Comparison of ENCODE assay signal across 8 cellular contexts in genomic region chr17:47315451-47316266, GRCh38. TPM values are rescaled to one million over a fixed set of nuclear protein-coding genes. Genes with fewer than 3 reads are reported as not detected.
DNase-seq lines count a peak whose midpoint lies in the region; ATAC-seq and TF ChIP-seq lines count a peak whose summit lies in the region.

No MANE protein-coding gene starts in this region.

- no peaks in the 10 kb centered on the region for H3K27me3 ChIP-seq in parathyroid adenoma (ENCODE audit: control insufficient read depth, insufficient read depth, low read length)

- no peak overlapping the region for H3K4me2 ChIP-seq in parathyroid adenoma (ENCODE audit: low read length)

- H3K9me3 ChIP-seq in parathyroid adenoma (ENCODE audit: control insufficient read depth, low read length): no peaks in the 10 kb centered on the region

- no peak overlapping the region for H3K4me3 ChIP-seq in parathyroid adenoma (ENCODE audit: low read depth, low read length)

- peak overlapping the region; percentile 2 for H2AFZ ChIP-seq in parathyroid adenoma

- H3K9me3 Mint-ChIP-seq in activated T-helper 17 cell treated with anti-CD3 and anti-CD28 coated beads, Interleukin-2, amount 50 U/mL, for 72 hours: no peaks in the 10 kb centered on the region
- H3K9me3 Mint-ChIP-seq in glutamatergic neuron (ENCODE audit: unreplicated experiment): peaks cover 3% of the 10 kb centered on the region

- TF ChIP-seq CTCF in glutamatergic neuron (IDR thresholded peaks at IDR 0.05; ENCODE audit: partially characterized antibody, unreplicated experiment) (peak; percentile 55), parathyroid adenoma (IDR thresholded peaks at IDR 0.05) (peak; percentile 91)

- no peak overlapping the region for H3K27ac ChIP-seq in parathyroid adenoma

- H3K27me3 Mint-ChIP-seq in activated T-helper 17 cell treated with anti-CD3 and anti-CD28 coated beads, Interleukin-2, amount 50 U/mL, for 72 hours: no peaks in the 10 kb centered on the region
- H3K27me3 Mint-ChIP-seq in glutamatergic neuron (ENCODE audit: unreplicated experiment): peaks cover 2% of the 10 kb centered on the region

- H3K9ac ChIP-seq in parathyroid adenoma: no peak overlapping the region

- no peaks in the 10 kb centered on the region for H3K79me2 ChIP-seq in parathyroid adenoma

- DNase-seq in DMS 273 treated with DMSO at 0.1 percent for 48 hours (lab: John Stamatoyannopoulos, UW) (peak; percentile 15), NCI-H526 (lab: John Stamatoyannopoulos, UW) (peak; percentile 70 to 87), glutamatergic neuron (peak; percentile 32)

- no peak overlapping the region for H3K27ac Mint-ChIP-seq in activated T-helper 17 cell treated with anti-CD3 and anti-CD28 coated beads, Interleukin-2, amount 50 U/mL, for 72 hours
- H3K27ac Mint-ChIP-seq in glutamatergic neuron (ENCODE audit: unreplicated experiment): no peak overlapping the region

- H3K36me3 Mint-ChIP-seq in activated T-helper 17 cell treated with anti-CD3 and anti-CD28 coated beads, Interleukin-2, amount 50 U/mL, for 72 hours (ENCODE audit: low read depth): no peaks in the 10 kb centered on the region
- no peaks in the 10 kb centered on the region for H3K36me3 Mint-ChIP-seq in glutamatergic neuron (ENCODE audit: unreplicated experiment)

- H3K4me1 ChIP-seq in parathyroid adenoma: peaks cover 3% of the 10 kb centered on the region

- no peaks in the 10 kb centered on the region for H3K36me3 ChIP-seq in parathyroid adenoma (ENCODE audit: control insufficient read depth, insufficient read depth, low read length)

- ATAC-seq in HG03196 (IDR thresholded peaks at IDR 0.05; ENCODE audit: unreplicated experiment): peak; percentile 49
- ATAC-seq in activated T-helper 17 cell treated with anti-CD3 and anti-CD28 coated beads, Interleukin-2, amount 50 U/mL, for 72 hours (replicated peaks): peak; percentile 82
- no peak for ATAC-seq in GM21360 (IDR thresholded peaks at IDR 0.05; ENCODE audit: unreplicated experiment)
- no peak for ATAC-seq in HG02623 (IDR thresholded peaks at IDR 0.05; ENCODE audit: unreplicated experiment)

- H3K4me3 Mint-ChIP-seq in activated T-helper 17 cell treated with anti-CD3 and anti-CD28 coated beads, Interleukin-2, amount 50 U/mL, for 72 hours: no peak overlapping the region
- no peak overlapping the region for H3K4me3 Mint-ChIP-seq in glutamatergic neuron (ENCODE audit: unreplicated experiment)

- H3K4me1 Mint-ChIP-seq in activated T-helper 17 cell treated with anti-CD3 and anti-CD28 coated beads, Interleukin-2, amount 50 U/mL, for 72 hours: no peaks in the 10 kb centered on the region
- H3K4me1 Mint-ChIP-seq in glutamatergic neuron (ENCODE audit: low read depth, unreplicated experiment): peaks cover 4% of the 10 kb centered on the region

RNA-seq across cellular contexts. Expression of gene EFCAB13, which starts 8.1 kb away (rescaled TPM):
- total RNA-seq in activated T-helper 17 cell treated with anti-CD3 and anti-CD28 coated beads, Interleukin-2, amount 50 U/mL, for 72 hours: 1 to 10 TPM; 3.0 to 3.4 TPM
- 3.3 TPM for total RNA-seq in glutamatergic neuron (ENCODE audit: unreplicated experiment)

Comparison
In these comparisons a context has a peak if more than half of its experiments do, and no peak if none do; other contexts are left out.
1. DNase-seq: peak in every context shown above with its lines; median percentile 78 in NCI-H526; 32 in glutamatergic neuron; 15 in DMS 273 treated with DMSO at 0.1 percent for 48 hours.
2. ATAC-seq: peak in HG03196 (single experiment) and activated T-helper 17 cell treated with anti-CD3 and anti-CD28 coated beads, Interleukin-2, amount 50 U/mL, for 72 hours (single experiment); none in GM21360 (single experiment) and HG02623 (single experiment).